In the genomic region with DNA sequence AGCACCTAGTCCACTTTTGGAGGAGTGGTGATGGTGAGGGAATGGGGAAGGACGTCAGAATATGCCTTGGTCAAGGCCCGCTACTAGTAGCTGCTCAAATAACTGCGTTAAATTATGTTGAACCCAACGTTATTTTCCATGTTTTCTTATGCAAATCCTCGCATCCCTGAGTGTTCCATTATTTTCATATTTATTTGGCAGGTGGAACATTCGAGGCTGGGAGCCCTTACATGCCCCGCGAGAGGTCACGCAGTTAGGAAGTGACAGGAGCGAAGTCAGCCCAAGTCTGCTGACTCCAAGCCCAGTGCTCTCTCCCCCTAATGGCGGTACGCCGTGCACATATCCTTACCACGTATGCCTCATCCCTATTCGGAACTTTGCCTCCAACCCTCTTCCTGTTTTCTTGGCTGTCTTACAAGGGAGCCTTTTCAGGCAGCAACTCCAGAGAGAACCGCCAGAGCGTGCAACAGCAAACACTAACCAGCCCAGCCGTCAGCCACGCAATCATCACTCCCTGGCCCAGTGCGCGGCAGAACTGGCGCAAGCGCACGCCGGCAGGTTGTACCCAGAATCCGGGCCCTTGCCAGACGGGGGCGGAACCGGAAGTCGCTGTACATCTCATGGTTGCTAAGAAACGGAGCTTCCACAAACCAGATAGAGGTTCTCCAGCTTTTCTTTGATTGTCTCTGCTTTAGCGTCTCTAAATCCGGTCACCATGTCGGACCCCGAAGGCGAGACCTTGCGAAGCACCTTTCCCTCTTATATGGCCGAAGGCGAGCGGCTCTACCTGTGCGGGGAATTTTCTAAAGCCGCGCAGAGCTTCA, we compare ENCODE assay signal across 8 cellular contexts. TPM values are rescaled to one million over a fixed set of nuclear protein-coding genes. Genes with fewer than 3 reads are reported as not detected.
DNase-seq lines count a peak whose midpoint lies in the region; ATAC-seq, FAIRE-seq and TF ChIP-seq lines count a peak whose summit lies in the region.

A gene with protein sequence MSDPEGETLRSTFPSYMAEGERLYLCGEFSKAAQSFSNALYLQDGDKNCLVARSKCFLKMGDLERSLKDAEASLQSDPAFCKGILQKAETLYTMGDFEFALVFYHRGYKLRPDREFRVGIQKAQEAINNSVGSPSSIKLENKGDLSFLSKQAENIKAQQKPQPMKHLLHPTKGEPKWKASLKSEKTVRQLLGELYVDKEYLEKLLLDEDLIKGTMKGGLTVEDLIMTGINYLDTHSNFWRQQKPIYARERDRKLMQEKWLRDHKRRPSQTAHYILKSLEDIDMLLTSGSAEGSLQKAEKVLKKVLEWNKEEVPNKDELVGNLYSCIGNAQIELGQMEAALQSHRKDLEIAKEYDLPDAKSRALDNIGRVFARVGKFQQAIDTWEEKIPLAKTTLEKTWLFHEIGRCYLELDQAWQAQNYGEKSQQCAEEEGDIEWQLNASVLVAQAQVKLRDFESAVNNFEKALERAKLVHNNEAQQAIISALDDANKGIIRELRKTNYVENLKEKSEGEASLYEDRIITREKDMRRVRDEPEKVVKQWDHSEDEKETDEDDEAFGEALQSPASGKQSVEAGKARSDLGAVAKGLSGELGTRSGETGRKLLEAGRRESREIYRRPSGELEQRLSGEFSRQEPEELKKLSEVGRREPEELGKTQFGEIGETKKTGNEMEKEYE (plus strand): TSS at position 609 of the 824 bp plus-strand sequence. CDS start 107 bp downstream, at position 716.

- peak; percentile 50 for TF ChIP-seq CTCF in upper lobe of right lung (IDR thresholded peaks at IDR 0.05)

- H3K36me3 ChIP-seq in upper lobe of right lung = no peaks in the 10 kb centered on the region

- ATAC-seq in HG02840 (IDR thresholded peaks at IDR 0.05; ENCODE audit: low FRiP score, unreplicated experiment) (peak; percentile 90), left cardiac atrium (peak; percentile 99), upper lobe of right lung (peak; percentile 99)

- peak; percentile 90 for TF ChIP-seq POLR2A in GM12891 (IDR thresholded peaks at IDR 0.05; ENCODE audit: low read depth, low read length)

- intact Hi-C loops in left cardiac atrium (cut with DNase I) = no loop called here
- intact Hi-C loops in posterior vena cava (cut with DNase I) = no loop called here
- intact Hi-C loops in upper lobe of right lung (cut with DNase I) = no loop called here

- FAIRE-seq in GM12891 (lab: Jason Lieb, UNC) = peak; percentile 93

- H3K9me3 ChIP-seq in upper lobe of right lung = no peaks in the 10 kb centered on the region

- peak; percentile 88 for DNase-seq in GM12891 (ENCODE audit: insufficient read length, low spot score)
- peak; percentile 80 for DNase-seq in NCI-H1436 treated with DMSO at 0.1 percent for 48 hours (lab: John Stamatoyannopoulos, UW)
- peak; percentile 96 for DNase-seq in T follicular helper cell (ENCODE audit: low read depth)
- DNase-seq in amniotic epithelial cell (ENCODE audit: low read depth) = peak; percentile 98
- peak; percentile 98 for DNase-seq in left cardiac atrium
- peak; percentile 100 for DNase-seq in posterior vena cava (ENCODE audit: low spot score)
- peak; percentile 99 for DNase-seq in upper lobe of right lung

- no peaks in the 10 kb centered on the region for H3K27me3 ChIP-seq in upper lobe of right lung

- H3K4me1 ChIP-seq in upper lobe of right lung = peaks cover 9% of the 10 kb centered on the region

- H3K4me3 ChIP-seq in upper lobe of right lung = peak within 1 kb of the TSS; percentile 71

- peak within 1 kb of the TSS; percentile 84 for H3K27ac ChIP-seq in upper lobe of right lung

TF ChIP-seq in GM12891, 5 proteins besides CTCF, POLR2A, EP300 and RAD21:
- TF ChIP-seq PAX5 (IDR thresholded peaks at IDR 0.05; ENCODE audit: insufficient read depth, low read length, severe bottlenecking) (peak; percentile 59), SPI1 (IDR thresholded peaks at IDR 0.05; ENCODE audit: low read depth, low read length) (no peak; the same call in 1 of the 2 replicates), TAF1 (IDR thresholded peaks at IDR 0.05; ENCODE audit: low read depth, low read length) (peak; percentile 74), POU2F2 (IDR thresholded peaks at IDR 0.05; ENCODE audit: low read depth, low read length) (no peak), POLR2AphosphoS5 (IDR thresholded peaks at IDR 0.05; ENCODE audit: low read depth, low read length) (peak; percentile 90)

RNA-seq across cellular contexts. Expression of the gene that starts here (rescaled TPM):
- 0.51 TPM for polyA plus RNA-seq in GM12891 (2012; ENCODE audit: low read depth, missing spikeins)
- total RNA-seq in left cardiac atrium (1 to 10 TPM; 1.0 to 1.3 TPM), posterior vena cava (1 to 10 TPM in 1 of 2 donors, under 1 TPM in 1; 0.74 to 1.2 TPM), upper lobe of right lung (1.0 TPM)

Comparison
In these comparisons a context has a peak if more than half of its experiments do, and no peak if none do; other contexts are left out.
1. Peak in every context shown above with its lines: DNase-seq, ATAC-seq, H3K4me3 ChIP-seq and H3K27ac ChIP-seq.